In the genomic region with DNA sequence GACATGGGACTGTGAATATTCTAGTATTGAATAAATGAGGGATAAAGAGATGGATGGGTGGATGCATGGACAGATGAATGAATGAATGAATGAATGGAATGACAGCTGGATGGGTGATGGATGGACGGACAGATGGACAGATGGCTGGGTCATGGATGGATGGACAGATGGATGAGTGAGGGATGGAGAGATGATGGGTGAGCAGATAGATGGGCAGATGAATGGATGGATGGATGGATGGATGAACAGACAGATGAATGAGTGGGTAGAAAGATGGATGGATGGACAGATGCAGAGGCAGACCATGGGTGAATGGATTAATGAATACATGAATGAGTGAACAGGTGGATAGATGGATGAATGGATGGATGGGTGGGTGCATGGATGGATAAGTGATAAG, we compare ENCODE assay signal across 17 cellular contexts.
DNase-seq lines count a peak whose midpoint lies in the region; ATAC-seq, FAIRE-seq and TF ChIP-seq lines count a peak whose summit lies in the region.
"Had no signal": no experiment of that assay in that cellular context is flagged by ENCODE, and none has a peak within 500 bp of the region (broad histone marks: within the 10 kb centered on the region; RNA-seq: fewer than 3 reads in every experiment).

No MANE protein-coding gene starts in this region.

- no peaks in the 10 kb centered on the region for H3K36me3 ChIP-seq in K562 (ENCODE audit: control insufficient read depth, insufficient read depth, low read length)
- H3K36me3 ChIP-seq in esophagus muscularis mucosa = peaks cover 0 to 99% (median 77%) of the 10 kb centered on the region in 4 donors
- peaks cover 64 to 99% (median 88%) of the 10 kb centered on the region in 4 donors for H3K36me3 ChIP-seq in sigmoid colon

- H3K4me3 ChIP-seq in K562 (no peak overlapping the region), esophagus muscularis mucosa (no peak overlapping the region), sigmoid colon (no peak overlapping the region)

- no peak for TF ChIP-seq CTCF in K562 (IDR thresholded peaks at IDR 0.05 in 2 of 3, conservative IDR thresholded peaks at IDR 0.05 in 1 of 3; ENCODE audit: insufficient read depth in 2 of 3, low read depth in 1 of 3, low read length in 3 of 3)
- no peak for TF ChIP-seq CTCF in esophagus muscularis mucosa (IDR thresholded peaks at IDR 0.05)
- TF ChIP-seq CTCF in sigmoid colon (IDR thresholded peaks at IDR 0.05) = no peak

- no peaks in the 10 kb centered on the region for H3K4me1 Mint-ChIP-seq in activated naive CD4-positive, alpha-beta T cell treated with anti-CD3 and anti-CD28 coated beads, Interleukin-2, amount 10 ng/mL, durations not matched to agents 7 days and 5 days

- intact Hi-C loops in K562 (cut with micrococcal nuclease) = no loop called here
- intact Hi-C loops in esophagus muscularis mucosa (cut with DNase I) = loop anchor here (10.0 kb wide), 2 partner anchors 365 to 435 kb away; no protein-coding TSS in a partner anchor
- intact Hi-C loops in sigmoid colon (cut with DNase I) = loop anchor here (10.0 kb wide), 1 partner anchor 435 kb away; no protein-coding TSS in a partner anchor

- H3K4me3 Mint-ChIP-seq in activated naive CD4-positive, alpha-beta T cell treated with anti-CD3 and anti-CD28 coated beads, Interleukin-2, amount 10 ng/mL, durations not matched to agents 7 days and 5 days = no peak overlapping the region
- H3K4me3 Mint-ChIP-seq: CD4-positive, alpha-beta memory T cell; HFFc6 had no signal

- H3K9ac ChIP-seq in K562 (ENCODE audit: insufficient read depth in 1 of 2, low read depth in 2 of 2, low read length in 2 of 2) = no peak overlapping the region

- CTCF ChIA-PET in K562 (lab: Yijun Ruan, JAX; ENCODE audit: low intra/inter-chr PET ratio) = no interaction called here
- CTCF ChIA-PET in activated naive CD4-positive, alpha-beta T cell treated with anti-CD3 and anti-CD28 coated beads, Interleukin-2, amount 10 ng/mL, durations not matched to agents 7 days and 5 days (lab: Charles Lee) = interaction anchor here (1.4 to 1.6 kb wide), 2 partner anchors 62 to 434 kb away, joined by 3 to 7 read pairs; no protein-coding TSS in a partner anchor

- H3K79me2 ChIP-seq in K562 (ENCODE audit: control insufficient read depth, insufficient read depth, low read length) = no peaks in the 10 kb centered on the region

- peaks cover 10% of the 10 kb centered on the region for H3K27me3 Mint-ChIP-seq in activated naive CD4-positive, alpha-beta T cell treated with anti-CD3 and anti-CD28 coated beads, Interleukin-2, amount 10 ng/mL, durations not matched to agents 7 days and 5 days

- ATAC-seq in K562 = no peak
- ATAC-seq in activated naive CD4-positive, alpha-beta T cell treated with anti-CD3 and anti-CD28 coated beads, Interleukin-2, amount 50 U/mL, for 72 hours = no peak

- no peak overlapping the region for H2AFZ ChIP-seq in K562 (ENCODE audit: low read depth, low read length)

- H3K9me1 ChIP-seq in K562 (ENCODE audit: control insufficient read depth, insufficient read depth, low read length) = no peaks in the 10 kb centered on the region

- in situ Hi-C loops in K562 (cut with MboI) = no loop called here

- no peak for TF ChIP-seq RAD21 in K562 (CRISPR knock-in tag; conservative IDR thresholded peaks at IDR 0.05 in 1 of 2, IDR thresholded peaks at IDR 0.05 in 1 of 2)

- H3K36me3 Mint-ChIP-seq in activated naive CD4-positive, alpha-beta T cell treated with anti-CD3 and anti-CD28 coated beads, Interleukin-2, amount 50 U/mL, for 72 hours = no peaks in the 10 kb centered on the region
- no peaks in the 10 kb centered on the region for H3K36me3 Mint-ChIP-seq in activated naive CD4-positive, alpha-beta T cell treated with anti-CD3 and anti-CD28 coated beads, Interleukin-2, amount 10 ng/mL, durations not matched to agents 7 days and 5 days
- H3K36me3 Mint-ChIP-seq: CD4-positive, alpha-beta memory T cell had no signal

- no TSS peak for BruUV-seq in K562 (replicated peaks; lab: Mats Ljungman, UMichigan)

- no peak for FAIRE-seq in K562 (lab: Jason Lieb, UNC)
- FAIRE-seq: G401.6, GM12892 had no signal

- POLR2A ChIA-PET in K562 (lab: Yijun Ruan, JAX) = no interaction called here

- H3K27ac Mint-ChIP-seq in activated naive CD4-positive, alpha-beta T cell treated with anti-CD3 and anti-CD28 coated beads, Interleukin-2, amount 50 U/mL, for 72 hours = no peak overlapping the region
- H3K27ac Mint-ChIP-seq in activated naive CD4-positive, alpha-beta T cell treated with anti-CD3 and anti-CD28 coated beads, Interleukin-2, amount 10 ng/mL, durations not matched to agents 7 days and 5 days = no peak overlapping the region
- H3K27ac Mint-ChIP-seq: HFFc6 had no signal

- no peaks in the 10 kb centered on the region for H4K20me1 ChIP-seq in K562 (replicated peaks; ENCODE audit: control insufficient read depth, insufficient read depth, low read length)

- TF ChIP-seq EP300 in K562 (IDR thresholded peaks at IDR 0.05; ENCODE audit: low read length) (no peak), esophagus muscularis mucosa (IDR thresholded peaks at IDR 0.05) (no peak), sigmoid colon (IDR thresholded peaks at IDR 0.05) (no peak)

- H3K4me1 ChIP-seq in K562 (replicated peaks in 1 of 2; ENCODE audit: control insufficient read depth in 2 of 2, insufficient read depth in 2 of 2, low read length in 2 of 2) = peaks cover 0 to 6% of the 10 kb centered on the region in 2 experiments; a peak in 2 of 5 replicates
- peaks cover 0 to 97% (median 78%) of the 10 kb centered on the region in 4 donors for H3K4me1 ChIP-seq in esophagus muscularis mucosa
- peaks cover 0 to 79% (median 48%) of the 10 kb centered on the region in 4 donors for H3K4me1 ChIP-seq in sigmoid colon

- H3K27ac ChIP-seq in K562 (ENCODE audit: extremely low read depth, low read depth, low read length) (no peak overlapping the region), esophagus muscularis mucosa (replicated peaks in 1 of 4) (peak overlapping the region in 3 of 4 donors; percentile 74 to 75 (median 75)), sigmoid colon (peak overlapping the region in 3 of 4 donors; percentile 55 to 95 (median 70))

- no peak overlapping the region for H3K4me2 ChIP-seq in K562 (ENCODE audit: insufficient read depth, low read length)

- TF ChIP-seq POLR2A in K562 (conservative IDR thresholded peaks at IDR 0.05) (no peak), esophagus muscularis mucosa (IDR thresholded peaks at IDR 0.05; ENCODE audit: low read depth) (no peak), sigmoid colon (IDR thresholded peaks at IDR 0.05) (no peak)

- H3K27me3 ChIP-seq in K562 (ENCODE audit: control insufficient read depth in 2 of 2, insufficient read depth in 2 of 2, low read length in 2 of 2) = peaks cover 18 to 32% of the 10 kb centered on the region in 2 experiments
- no peaks in the 10 kb centered on the region for H3K27me3 ChIP-seq in esophagus muscularis mucosa
- H3K27me3 ChIP-seq in sigmoid colon = no peaks in the 10 kb centered on the region

- DNase-seq in K562 (ENCODE audit: extremely low read depth in 1 of 4, low spot score in 3 of 4) (no peak), esophagus muscularis mucosa (ENCODE audit: extremely low spot score) (no peak), sigmoid colon (no peak), medulla oblongata (ENCODE audit: extremely low spot score) (no peak)
- DNase-seq in activated naive CD4-positive, alpha-beta T cell treated with anti-CD3 and anti-CD28 coated beads, Interleukin-2, amount 50 U/mL, for 72 hours (ENCODE audit: low spot score in 2 of 2) = no peak
- DNase-seq in activated naive CD4-positive, alpha-beta T cell treated with anti-CD3 and anti-CD28 coated beads, Interleukin-2, amount 10 ng/mL, durations not matched to agents 7 days and 5 days = no peak
- DNase-seq: C1 segment of cervical spinal cord; Calu3; CD4-positive, alpha-beta memory T cell; COR-L47; DND-41; GOT3; H7; HCEC 1CT; HFFc6 had no signal

- no peaks in the 10 kb centered on the region for H3K9me3 Mint-ChIP-seq in activated naive CD4-positive, alpha-beta T cell treated with anti-CD3 and anti-CD28 coated beads, Interleukin-2, amount 50 U/mL, for 72 hours
- no peaks in the 10 kb centered on the region for H3K9me3 Mint-ChIP-seq in activated naive CD4-positive, alpha-beta T cell treated with anti-CD3 and anti-CD28 coated beads, Interleukin-2, amount 10 ng/mL, durations not matched to agents 7 days and 5 days
- H3K9me3 Mint-ChIP-seq: CD4-positive, alpha-beta memory T cell; HFFc6 had no signal

- 0% methylated on average over 1 of the region's 1 CpG for WGBS in K562 (ENCODE audit: insufficient coverage, low coverage, missing lambda C conversion rate)
- WGBS in esophagus muscularis mucosa = 83% methylated on average over 1 of the region's 1 CpG
- 89% methylated on average over 1 of the region's 1 CpG for WGBS in sigmoid colon, 2 donors

- no peaks in the 10 kb centered on the region for H3K9me3 ChIP-seq in K562 (replicated peaks; ENCODE audit: control insufficient read depth, insufficient read depth, low read depth, low read length)
- H3K9me3 ChIP-seq in esophagus muscularis mucosa = no peaks in the 10 kb centered on the region
- H3K9me3 ChIP-seq in sigmoid colon = no peaks in the 10 kb centered on the region

TF ChIP-seq in K562, 482 proteins besides CTCF, POLR2A, EP300 and RAD21:
- TF ChIP-seq EHMT2 (IDR thresholded peaks at IDR 0.05) (0 out of 2 replicates have a peak, but pooled peaks have one; percentile 21), ZNF24 (IDR thresholded peaks at IDR 0.05) (peak; percentile 45; the same call in 1 of the 2 replicates), ATF1 (CRISPR knock-in tag; IDR thresholded peaks at IDR 0.05) (no peak), ATF1 (tag; IDR thresholded peaks at IDR 0.05) (no peak)
